In the genomic region with DNA sequence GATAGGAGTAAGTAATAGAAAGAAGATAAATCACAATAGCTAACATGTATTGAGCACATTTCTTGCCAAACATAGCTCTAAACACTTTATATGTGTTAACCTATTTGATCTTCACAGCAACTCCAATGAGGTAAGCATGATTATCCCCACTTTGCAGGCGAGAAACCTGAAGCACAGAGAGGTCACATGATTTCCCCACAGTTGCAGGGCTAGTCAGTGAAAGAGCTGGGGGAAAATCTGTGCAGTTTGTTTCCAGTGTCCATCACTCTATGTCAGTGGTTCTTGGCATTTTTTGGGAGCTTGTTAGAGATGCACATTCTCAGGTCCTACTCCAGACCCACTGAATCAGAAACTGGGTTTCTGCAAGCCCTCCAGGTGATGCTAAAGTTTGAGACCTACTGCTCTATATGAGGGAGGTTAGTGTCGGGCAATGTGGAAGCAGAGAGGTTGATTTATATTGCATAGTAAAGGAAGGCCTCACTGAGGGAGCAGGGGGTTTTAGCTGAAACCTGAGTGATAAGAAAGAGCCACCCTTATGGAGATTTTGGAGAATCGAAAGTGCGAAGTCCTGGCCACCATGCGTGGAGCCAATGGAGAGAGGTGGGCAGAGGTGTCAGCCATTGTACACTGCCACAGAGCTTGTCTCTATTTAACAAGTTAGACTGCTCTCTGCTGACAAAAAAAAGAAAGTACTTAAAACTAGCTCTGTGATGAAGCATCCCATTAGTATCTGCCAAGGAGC, we compare ENCODE assay signal across 9 cellular contexts. TPM values are rescaled to one million over a fixed set of nuclear protein-coding genes. Genes with fewer than 3 reads are reported as not detected.
DNase-seq lines count a peak whose midpoint lies in the region; ATAC-seq, FAIRE-seq and TF ChIP-seq lines count a peak whose summit lies in the region.
"Had no signal": no experiment of that assay in that cellular context is flagged by ENCODE, and none has a peak within 500 bp of the region (broad histone marks: within the 10 kb centered on the region; RNA-seq: fewer than 3 reads in every experiment).

No MANE protein-coding gene starts in this region.

- H3K36me3 Mint-ChIP-seq in CD8-positive, alpha-beta memory T cell: no peaks in the 10 kb centered on the region

- no peak for TF ChIP-seq CTCF in vagina (IDR thresholded peaks at IDR 0.05)

- peak overlapping the region; percentile 13 for H3K4me3 ChIP-seq in CD8-positive, alpha-beta memory T cell (ENCODE audit: low read length)
- H3K4me3 ChIP-seq in vagina: no peak overlapping the region

- in situ Hi-C loops in G401 (cut with HindIII; ENCODE audit: low sequenced_read_pairs): no loop called here

- intact Hi-C loops in vagina (cut with DNase I): no loop called here

- POLR2A ChIA-PET in CD8-positive, alpha-beta memory T cell (lab: Charles Lee): interaction anchor here (0.8 to 2.1 kb wide), 3 partner anchors 9 to 83 kb away, joined by 3 to 37 read pairs (median 3); no protein-coding TSS in a partner anchor

- H3K9me3 ChIP-seq in CD8-positive, alpha-beta memory T cell (ENCODE audit: low read length): no peaks in the 10 kb centered on the region
- H3K9me3 ChIP-seq in vagina: no peaks in the 10 kb centered on the region

- no peaks in the 10 kb centered on the region for H3K27me3 ChIP-seq in CD8-positive, alpha-beta memory T cell (ENCODE audit: insufficient read depth, low read length, poor library complexity, severe bottlenecking)
- H3K27me3 ChIP-seq in vagina: no peaks in the 10 kb centered on the region

- ATAC-seq in HG03159 (IDR thresholded peaks at IDR 0.05; ENCODE audit: unreplicated experiment): peak; percentile 84

- peak in 4 of 5 donors; percentile 28 to 69 (median 52) for DNase-seq in CD8-positive, alpha-beta memory T cell
- DNase-seq in GM19239 (ENCODE audit: insufficient read length, low spot score) (no peak), medulla oblongata (ENCODE audit: extremely low spot score) (peak; percentile 40), G401 (ENCODE audit: low spot score) (no peak), vagina (ENCODE audit: extremely low spot score in 2 of 2) (no peak), COLO668 (lab: John Stamatoyannopoulos, UW; ENCODE audit: unreplicated experiment) (no peak)
- peak; percentile 18 for DNase-seq in activated CD8-positive, alpha-beta memory T cell treated with anti-CD3 and anti-CD28 coated beads, Interleukin-2, amount 50 U/mL, for 4 hours

- CTCF ChIA-PET in CD8-positive, alpha-beta memory T cell (lab: Charles Lee): interaction anchor here (0.6 to 10.6 kb wide), 29 partner anchors 8 to 339 kb away, joined by 3 to 256 read pairs (median 4); partner anchors contain the start of genes C1orf52, MCOLN2 and MCOLN3

- no peaks in the 10 kb centered on the region for H3K36me3 ChIP-seq in CD8-positive, alpha-beta memory T cell (ENCODE audit: insufficient read depth, low read length)
- H3K36me3 ChIP-seq in vagina: no peaks in the 10 kb centered on the region

- FAIRE-seq in GM19239 (lab: Jason Lieb, UNC): peak; percentile 88

- peak overlapping the region; percentile 67 to 93 (median 88) for H3K4me3 Mint-ChIP-seq in CD8-positive, alpha-beta memory T cell

- H3K27me3 Mint-ChIP-seq in CD8-positive, alpha-beta memory T cell: no peaks in the 10 kb centered on the region

- H3K27ac Mint-ChIP-seq in CD8-positive, alpha-beta memory T cell: peak overlapping the region; percentile 55 to 96 (median 93)

- peaks cover 8% of the 10 kb centered on the region for H3K4me1 ChIP-seq in CD8-positive, alpha-beta memory T cell (ENCODE audit: insufficient read depth, low read length)
- no peaks in the 10 kb centered on the region for H3K4me1 ChIP-seq in vagina

- H3K27ac ChIP-seq in CD8-positive, alpha-beta memory T cell (ENCODE audit: low read depth, low read length): peak overlapping the region; percentile 34
- no peak overlapping the region for H3K27ac ChIP-seq in vagina
- H3K27ac ChIP-seq: KMS-11 had no signal

- peaks cover 10 to 18% (median 14%) of the 10 kb centered on the region in 3 donors for H3K4me1 Mint-ChIP-seq in CD8-positive, alpha-beta memory T cell

- TF ChIP-seq POLR2A in vagina (IDR thresholded peaks at IDR 0.05): no peak

- H3K9me3 Mint-ChIP-seq in CD8-positive, alpha-beta memory T cell: no peaks in the 10 kb centered on the region

RNA-seq across cellular contexts. Expression of gene MCOLN3, which starts 20.9 kb away (rescaled TPM):
- under 1 TPM; 0.47 to 0.50 TPM for total RNA-seq in CD8-positive, alpha-beta memory T cell
- 0.29 TPM for polyA plus RNA-seq in CD8-positive, alpha-beta memory T cell
- total RNA-seq in G401 (2014; rRNA removed; shearing (Covaris generic)): not detected in 2 replicates
- total RNA-seq in vagina: 5.6 TPM

RNA-seq across cellular contexts. Expression of gene MCOLN2, which starts 30.5 kb away (rescaled TPM):
- 100 to 1,000 TPM; 103 to 110 TPM for total RNA-seq in CD8-positive, alpha-beta memory T cell
- 18.7 TPM for polyA plus RNA-seq in CD8-positive, alpha-beta memory T cell
- 0.27 TPM in 1 of 2 replicates, not detected in the other for total RNA-seq in G401 (2014; rRNA removed; shearing (Covaris generic))
- total RNA-seq in vagina: 1.7 TPM

Comparison
In these comparisons a context has a peak if more than half of its experiments do, and no peak if none do; other contexts are left out.
1. DNase-seq: peak in CD8-positive, alpha-beta memory T cell (4 of 5), activated CD8-positive, alpha-beta memory T cell treated with anti-CD3 and anti-CD28 coated beads, Interleukin-2, amount 50 U/mL, for 4 hours (single experiment) and medulla oblongata (single experiment); none in GM19239 (single experiment), G401 (single experiment), vagina (0 of 2) and COLO668 (single experiment).
2. RNA of gene MCOLN2, which starts 30.5 kb away (total RNA-seq): 103 to 110 TPM in CD8-positive, alpha-beta memory T cell; 1.7 TPM in vagina (single experiment) and 0.27 TPM in G401; every median in the first group is over 10 times any median in the second.